In the genomic region with DNA sequence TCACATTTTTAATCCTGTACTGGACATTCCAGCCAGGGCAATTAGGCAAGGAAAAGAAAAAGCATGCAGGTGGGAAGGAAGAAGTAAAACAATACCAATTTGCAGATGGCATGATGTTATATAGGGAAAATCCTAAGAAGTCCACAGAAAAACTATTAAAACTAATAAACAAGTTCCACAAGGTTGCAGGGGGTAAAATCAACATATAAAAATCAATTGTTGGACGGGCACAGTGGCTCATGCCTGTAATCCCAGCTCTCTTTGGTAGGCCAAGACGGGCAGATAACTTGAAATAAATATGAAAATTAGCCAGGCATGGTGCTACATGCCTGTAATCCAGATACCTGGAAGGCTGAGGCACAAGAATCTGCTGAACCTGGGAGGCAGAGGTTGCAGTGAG, we compare ENCODE assay signal across 17 cellular contexts. TPM values are rescaled to one million over a fixed set of nuclear protein-coding genes. Genes with fewer than 3 reads are reported as not detected.
DNase-seq lines count a peak whose midpoint lies in the region; ATAC-seq and TF ChIP-seq lines count a peak whose summit lies in the region.
"Had no signal": no experiment of that assay in that cellular context is flagged by ENCODE, and none has a peak within 500 bp of the region (broad histone marks: within the 10 kb centered on the region; RNA-seq: fewer than 3 reads in every experiment).

No MANE protein-coding gene starts in this region.

- H3K27ac Mint-ChIP-seq in stimulated activated memory B cell treated with anti-CD40 and anti-IgM and Interleukin-4, amounts not matched to agents 10 μg/mL and 1 μg/mL and 100 μg/mL, for 72 hours = peak overlapping the region; percentile 24
- no peak overlapping the region for H3K27ac Mint-ChIP-seq in nephron progenitor cell
- H3K27ac Mint-ChIP-seq: HFFc6 had no signal

- H3K4me3 Mint-ChIP-seq in stimulated activated memory B cell treated with anti-CD40 and anti-IgM and Interleukin-4, amounts not matched to agents 10 μg/mL and 1 μg/mL and 100 μg/mL, for 72 hours = no peak overlapping the region
- H3K4me3 Mint-ChIP-seq in nephron progenitor cell = no peak overlapping the region
- H3K4me3 Mint-ChIP-seq: CD4-positive, alpha-beta memory T cell; HFFc6 had no signal

- intact Hi-C loops in body of pancreas (cut with DNase I) = no loop called here

- H3K27me3 Mint-ChIP-seq in stimulated activated memory B cell treated with anti-CD40 and anti-IgM and Interleukin-4, amounts not matched to agents 10 μg/mL and 1 μg/mL and 100 μg/mL, for 72 hours = no peaks in the 10 kb centered on the region
- H3K27me3 Mint-ChIP-seq in nephron progenitor cell (ENCODE audit: low read depth, poor library complexity) = no peaks in the 10 kb centered on the region
- H3K27me3 Mint-ChIP-seq: CD4-positive, alpha-beta memory T cell had no signal

- peak overlapping the region in 2 of 4 donors; percentile 1 to 42 for H3K27ac ChIP-seq in body of pancreas
- H3K27ac ChIP-seq: BLaER1 treated with 17β-estradiol and CSF1 and Interleukin-3, amounts not matched to agents 10 nM and 100 nM had no signal

- H3K36me3 Mint-ChIP-seq in stimulated activated memory B cell treated with anti-CD40 and anti-IgM and Interleukin-4, amounts not matched to agents 10 μg/mL and 1 μg/mL and 100 μg/mL, for 72 hours = peaks cover 53% of the 10 kb centered on the region
- H3K36me3 Mint-ChIP-seq in nephron progenitor cell (ENCODE audit: low read depth) = peaks cover 72% of the 10 kb centered on the region

- H3K4me1 ChIP-seq in body of pancreas = no peaks in the 10 kb centered on the region
- H3K4me1 ChIP-seq: BE2C; BLaER1 treated with 17β-estradiol and CSF1 and Interleukin-3, amounts not matched to agents 10 nM and 100 nM; HAP-1 had no signal

- no peaks in the 10 kb centered on the region for H3K9me3 ChIP-seq in body of pancreas
- H3K9me3 ChIP-seq: BE2C; BLaER1 treated with 17β-estradiol and CSF1 and Interleukin-3, amounts not matched to agents 10 nM and 100 nM; HAP-1 had no signal

- H3K4me3 ChIP-seq in LNCaP clone FGC (ENCODE audit: low read depth, low read length) (no peak overlapping the region), body of pancreas (no peak overlapping the region)
- H3K4me3 ChIP-seq: BLaER1 treated with 17β-estradiol and CSF1 and Interleukin-3, amounts not matched to agents 10 nM and 100 nM; HAP-1 had no signal

- H3K4me1 Mint-ChIP-seq in stimulated activated memory B cell treated with anti-CD40 and anti-IgM and Interleukin-4, amounts not matched to agents 10 μg/mL and 1 μg/mL and 100 μg/mL, for 72 hours = no peaks in the 10 kb centered on the region
- no peaks in the 10 kb centered on the region for H3K4me1 Mint-ChIP-seq in nephron progenitor cell

- ATAC-seq in body of pancreas (peak; percentile 60), HG03354 (IDR thresholded peaks at IDR 0.05; ENCODE audit: poor library complexity, severe bottlenecking, unreplicated experiment) (no peak)
- no peak for ATAC-seq in stimulated activated memory B cell treated with anti-CD40 and anti-IgM and Interleukin-4, amounts not matched to agents 10 μg/mL and 1 μg/mL and 100 μg/mL, for 72 hours

- peaks cover 0 to 7% of the 10 kb centered on the region in 2 donors for H3K36me3 ChIP-seq in body of pancreas (replicated peaks in 1 of 2; ENCODE audit: insufficient read depth in 1 of 2, low read depth in 2 of 2)

- 40 to 60% methylated on average over 2 of the region's 2 CpGs for WGBS in body of pancreas, 2 donors

- peak; percentile 64 for DNase-seq in LNCaP clone FGC (ENCODE audit: low read depth)
- no peak for DNase-seq in body of pancreas
- no peak for DNase-seq in AG20443 (ENCODE audit: low spot score)
- no peak for DNase-seq in nephron progenitor cell
- DNase-seq: AML-193; BE2C; Calu3; CD4-positive, alpha-beta memory T cell; COR-L47; DMS53; DMS79 treated with DMSO at 0.1 percent for 48 hours; GOT3; HFFc6 had no signal

- TF ChIP-seq CTCF in LNCaP clone FGC (IDR thresholded peaks at IDR 0.05; ENCODE audit: control insufficient read depth, extremely low read depth, insufficient read depth) (no peak), body of pancreas (IDR thresholded peaks at IDR 0.05) (no peak), nephron progenitor cell (IDR thresholded peaks at IDR 0.05) (no peak)

- no peaks in the 10 kb centered on the region for H3K9me3 Mint-ChIP-seq in stimulated activated memory B cell treated with anti-CD40 and anti-IgM and Interleukin-4, amounts not matched to agents 10 μg/mL and 1 μg/mL and 100 μg/mL, for 72 hours
- no peaks in the 10 kb centered on the region for H3K9me3 Mint-ChIP-seq in nephron progenitor cell
- H3K9me3 Mint-ChIP-seq: CD4-positive, alpha-beta memory T cell; HFFc6 had no signal

- no peak for TF ChIP-seq POLR2A in body of pancreas (IDR thresholded peaks at IDR 0.05)

- no peaks in the 10 kb centered on the region for H3K27me3 ChIP-seq in body of pancreas
- H3K27me3 ChIP-seq: BE2C; BLaER1 treated with 17β-estradiol and CSF1 and Interleukin-3, amounts not matched to agents 10 nM and 100 nM had no signal

RNA-seq across cellular contexts. Expression of gene SEC23A, which starts 31.9 kb away (rescaled TPM):
- 10 to 100 TPM; 33.2 to 62.3 TPM for total RNA-seq in body of pancreas

RNA-seq across cellular contexts. Expression of gene GEMIN2, which starts 43.0 kb away (rescaled TPM):
- 10 to 100 TPM in 1 of 2 donors, 1 to 10 TPM in 1; 2.3 to 11.4 TPM for total RNA-seq in body of pancreas
